Comparison of ENCODE assay signal across 1 cellular context in the genomic region with DNA sequence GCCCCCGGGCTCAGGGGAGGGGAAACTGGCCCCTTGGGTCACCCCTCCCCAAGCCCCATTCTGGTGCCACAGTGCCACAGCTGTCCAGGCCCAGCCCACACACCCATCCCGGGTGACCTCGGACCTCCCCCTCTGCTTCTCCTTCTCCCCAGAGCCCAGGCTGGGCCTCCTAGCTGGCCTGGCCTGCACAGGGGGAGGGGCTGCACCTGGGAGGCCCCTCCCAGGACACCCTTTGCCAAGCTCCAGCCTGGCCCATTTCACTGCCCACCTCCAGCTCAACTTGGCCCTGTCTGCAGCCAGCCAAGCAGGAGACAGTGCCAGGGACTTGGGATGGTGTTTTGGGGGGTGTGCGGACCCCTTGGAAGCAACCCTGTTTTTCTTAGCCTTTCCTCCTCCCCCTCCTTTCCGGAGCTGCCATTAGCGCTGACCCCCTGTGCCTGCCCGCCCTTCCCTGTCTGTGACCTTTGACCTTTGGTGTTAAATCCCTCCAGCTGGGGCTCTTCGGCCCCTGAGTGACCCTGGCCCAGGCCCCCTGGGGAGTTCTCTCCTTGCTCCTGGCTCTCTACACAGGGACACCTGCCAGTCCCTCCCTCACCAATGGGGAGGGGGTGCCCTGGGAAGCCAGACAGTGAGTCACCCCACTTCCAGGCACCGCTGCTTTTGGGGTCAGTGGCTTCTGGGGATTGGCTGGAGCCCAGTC.
TF ChIP-seq lines count a peak whose summit lies in the region.

No MANE protein-coding gene starts in this region.

TF ChIP-seq in HepG2, 621 proteins besides CTCF, POLR2A, EP300 and RAD21:
- TF ChIP-seq ZNF569 (CRISPR knock-in tag; IDR thresholded peaks at IDR 0.05; ENCODE audit: borderline replicate concordance) = no peak
- TF ChIP-seq MAFF (IDR thresholded peaks at IDR 0.05; ENCODE audit: low read depth, low read length) = no peak
- peak; percentile 83 for TF ChIP-seq NR2F6 (IDR thresholded peaks at IDR 0.05)
- TF ChIP-seq NR2F6 (CRISPR knock-in tag; IDR thresholded peaks at IDR 0.05) = no peak
- TF ChIP-seq RARA (CRISPR knock-in tag; IDR thresholded peaks at IDR 0.05) = peak; percentile 40
- no peak for TF ChIP-seq ZBTB38 (CRISPR knock-in tag; IDR thresholded peaks at IDR 0.05)
- 0 out of 2 replicates have a peak, but pooled peaks have one; percentile 28 for TF ChIP-seq ZNF746 (CRISPR knock-in tag; IDR thresholded peaks at IDR 0.05)
- TF ChIP-seq HNF4G (IDR thresholded peaks at IDR 0.05; ENCODE audit: borderline replicate concordance, low read depth, low read length) = peak; percentile 28; the same call in 1 of the 2 replicates
- TF ChIP-seq HNF4G (CRISPR knock-in tag; IDR thresholded peaks at IDR 0.05; ENCODE audit: borderline replicate concordance, low read depth) = no peak
- TF ChIP-seq, protein P1, sequence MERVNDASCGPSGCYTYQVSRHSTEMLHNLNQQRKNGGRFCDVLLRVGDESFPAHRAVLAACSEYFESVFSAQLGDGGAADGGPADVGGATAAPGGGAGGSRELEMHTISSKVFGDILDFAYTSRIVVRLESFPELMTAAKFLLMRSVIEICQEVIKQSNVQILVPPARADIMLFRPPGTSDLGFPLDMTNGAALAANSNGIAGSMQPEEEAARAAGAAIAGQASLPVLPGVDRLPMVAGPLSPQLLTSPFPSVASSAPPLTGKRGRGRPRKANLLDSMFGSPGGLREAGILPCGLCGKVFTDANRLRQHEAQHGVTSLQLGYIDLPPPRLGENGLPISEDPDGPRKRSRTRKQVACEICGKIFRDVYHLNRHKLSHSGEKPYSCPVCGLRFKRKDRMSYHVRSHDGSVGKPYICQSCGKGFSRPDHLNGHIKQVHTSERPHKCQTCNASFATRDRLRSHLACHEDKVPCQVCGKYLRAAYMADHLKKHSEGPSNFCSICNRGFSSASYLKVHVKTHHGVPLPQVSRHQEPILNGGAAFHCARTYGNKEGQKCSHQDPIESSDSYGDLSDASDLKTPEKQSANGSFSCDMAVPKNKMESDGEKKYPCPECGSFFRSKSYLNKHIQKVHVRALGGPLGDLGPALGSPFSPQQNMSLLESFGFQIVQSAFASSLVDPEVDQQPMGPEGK (CRISPR knock-in tag; IDR thresholded peaks at IDR 0.05) = peak; percentile 34; the same call in 1 of the 2 replicates
- TF ChIP-seq SRSF1 (optimal IDR thresholded peaks at IDR 0.05; ENCODE audit: low read depth, low read length) = peak; percentile 57
- peak; percentile 8; the same call in 1 of the 2 replicates for TF ChIP-seq GABPB1 (CRISPR knock-in tag; IDR thresholded peaks at IDR 0.05)
- no peak for TF ChIP-seq KDM4B (CRISPR knock-in tag; IDR thresholded peaks at IDR 0.05)
- TF ChIP-seq, protein P2, sequence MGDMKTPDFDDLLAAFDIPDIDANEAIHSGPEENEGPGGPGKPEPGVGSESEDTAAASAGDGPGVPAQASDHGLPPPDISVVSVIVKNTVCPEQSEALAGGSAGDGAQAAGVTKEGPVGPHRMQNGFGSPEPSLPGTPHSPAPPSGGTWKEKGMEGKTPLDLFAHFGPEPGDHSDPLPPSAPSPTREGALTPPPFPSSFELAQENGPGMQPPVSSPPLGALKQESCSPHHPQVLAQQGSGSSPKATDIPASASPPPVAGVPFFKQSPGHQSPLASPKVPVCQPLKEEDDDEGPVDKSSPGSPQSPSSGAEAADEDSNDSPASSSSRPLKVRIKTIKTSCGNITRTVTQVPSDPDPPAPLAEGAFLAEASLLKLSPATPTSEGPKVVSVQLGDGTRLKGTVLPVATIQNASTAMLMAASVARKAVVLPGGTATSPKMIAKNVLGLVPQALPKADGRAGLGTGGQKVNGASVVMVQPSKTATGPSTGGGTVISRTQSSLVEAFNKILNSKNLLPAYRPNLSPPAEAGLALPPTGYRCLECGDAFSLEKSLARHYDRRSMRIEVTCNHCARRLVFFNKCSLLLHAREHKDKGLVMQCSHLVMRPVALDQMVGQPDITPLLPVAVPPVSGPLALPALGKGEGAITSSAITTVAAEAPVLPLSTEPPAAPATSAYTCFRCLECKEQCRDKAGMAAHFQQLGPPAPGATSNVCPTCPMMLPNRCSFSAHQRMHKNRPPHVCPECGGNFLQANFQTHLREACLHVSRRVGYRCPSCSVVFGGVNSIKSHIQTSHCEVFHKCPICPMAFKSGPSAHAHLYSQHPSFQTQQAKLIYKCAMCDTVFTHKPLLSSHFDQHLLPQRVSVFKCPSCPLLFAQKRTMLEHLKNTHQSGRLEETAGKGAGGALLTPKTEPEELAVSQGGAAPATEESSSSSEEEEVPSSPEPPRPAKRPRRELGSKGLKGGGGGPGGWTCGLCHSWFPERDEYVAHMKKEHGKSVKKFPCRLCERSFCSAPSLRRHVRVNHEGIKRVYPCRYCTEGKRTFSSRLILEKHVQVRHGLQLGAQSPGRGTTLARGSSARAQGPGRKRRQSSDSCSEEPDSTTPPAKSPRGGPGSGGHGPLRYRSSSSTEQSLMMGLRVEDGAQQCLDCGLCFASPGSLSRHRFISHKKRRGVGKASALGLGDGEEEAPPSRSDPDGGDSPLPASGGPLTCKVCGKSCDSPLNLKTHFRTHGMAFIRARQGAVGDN (CRISPR knock-in tag; IDR thresholded peaks at IDR 0.05) = 0 out of 2 replicates have a peak, but pooled peaks have one; percentile 4
- no peak for TF ChIP-seq ZNF138 (CRISPR knock-in tag; IDR thresholded peaks at IDR 0.05; ENCODE audit: low read depth)
- no peak for TF ChIP-seq ZBTB8A (CRISPR knock-in tag; IDR thresholded peaks at IDR 0.05; ENCODE audit: borderline replicate concordance, low read depth)
- TF ChIP-seq NR2F2 (IDR thresholded peaks at IDR 0.05; ENCODE audit: borderline replicate concordance, low read depth) = peak; percentile 19; the same call in 1 of the 2 replicates
- peak; percentile 85 for TF ChIP-seq NR2C2 (CRISPR knock-in tag; IDR thresholded peaks at IDR 0.05; ENCODE audit: borderline replicate concordance)
- TF ChIP-seq, protein P3, sequence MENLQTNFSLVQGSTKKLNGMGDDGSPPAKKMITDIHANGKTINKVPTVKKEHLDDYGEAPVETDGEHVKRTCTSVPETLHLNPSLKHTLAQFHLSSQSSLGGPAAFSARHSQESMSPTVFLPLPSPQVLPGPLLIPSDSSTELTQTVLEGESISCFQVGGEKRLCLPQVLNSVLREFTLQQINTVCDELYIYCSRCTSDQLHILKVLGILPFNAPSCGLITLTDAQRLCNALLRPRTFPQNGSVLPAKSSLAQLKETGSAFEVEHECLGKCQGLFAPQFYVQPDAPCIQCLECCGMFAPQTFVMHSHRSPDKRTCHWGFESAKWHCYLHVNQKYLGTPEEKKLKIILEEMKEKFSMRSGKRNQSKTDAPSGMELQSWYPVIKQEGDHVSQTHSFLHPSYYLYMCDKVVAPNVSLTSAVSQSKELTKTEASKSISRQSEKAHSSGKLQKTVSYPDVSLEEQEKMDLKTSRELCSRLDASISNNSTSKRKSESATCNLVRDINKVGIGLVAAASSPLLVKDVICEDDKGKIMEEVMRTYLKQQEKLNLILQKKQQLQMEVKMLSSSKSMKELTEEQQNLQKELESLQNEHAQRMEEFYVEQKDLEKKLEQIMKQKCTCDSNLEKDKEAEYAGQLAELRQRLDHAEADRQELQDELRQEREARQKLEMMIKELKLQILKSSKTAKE (CRISPR knock-in tag; IDR thresholded peaks at IDR 0.05; ENCODE audit: borderline replicate concordance) = peak; percentile 19; the same call in 1 of the 2 replicates
- TF ChIP-seq PHF8 (CRISPR knock-in tag; IDR thresholded peaks at IDR 0.05) = 0 out of 2 replicates have a peak, but pooled peaks have one; percentile 17
- TF ChIP-seq, protein P4, sequence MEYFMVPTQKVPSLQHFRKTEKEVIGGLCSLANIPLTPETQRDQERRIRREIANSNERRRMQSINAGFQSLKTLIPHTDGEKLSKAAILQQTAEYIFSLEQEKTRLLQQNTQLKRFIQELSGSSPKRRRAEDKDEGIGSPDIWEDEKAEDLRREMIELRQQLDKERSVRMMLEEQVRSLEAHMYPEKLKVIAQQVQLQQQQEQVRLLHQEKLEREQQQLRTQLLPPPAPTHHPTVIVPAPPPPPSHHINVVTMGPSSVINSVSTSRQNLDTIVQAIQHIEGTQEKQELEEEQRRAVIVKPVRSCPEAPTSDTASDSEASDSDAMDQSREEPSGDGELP (IDR thresholded peaks at IDR 0.05; ENCODE audit: borderline replicate concordance, low read depth) = peak; percentile 53; the same call in 1 of the 2 replicates
- 0 out of 2 replicates have a peak, but pooled peaks have one; percentile 33 for TF ChIP-seq ZBTB7B (CRISPR knock-in tag; IDR thresholded peaks at IDR 0.05)
- TF ChIP-seq ZNF510 (CRISPR knock-in tag; IDR thresholded peaks at IDR 0.05; ENCODE audit: low read depth) = no peak
- TF ChIP-seq LCORL (IDR thresholded peaks at IDR 0.05) = no peak
- 0 out of 2 replicates have a peak, but pooled peaks have one; percentile 19 for TF ChIP-seq LCORL (CRISPR knock-in tag; IDR thresholded peaks at IDR 0.05)
- TF ChIP-seq AGO1 (IDR thresholded peaks at IDR 0.05; ENCODE audit: low read depth, low read length, poor library complexity, severe bottlenecking) = peak; percentile 55
- peak; percentile 61 for TF ChIP-seq HNRNPL (IDR thresholded peaks at IDR 0.05; ENCODE audit: low read depth, low read length)
- TF ChIP-seq HNF4A (CRISPR knock-in tag; IDR thresholded peaks at IDR 0.05) = peak; percentile 37; the same call in 1 of the 2 replicates
